ENCODE assay signal across 8 cellular contexts in the genomic region with DNA sequence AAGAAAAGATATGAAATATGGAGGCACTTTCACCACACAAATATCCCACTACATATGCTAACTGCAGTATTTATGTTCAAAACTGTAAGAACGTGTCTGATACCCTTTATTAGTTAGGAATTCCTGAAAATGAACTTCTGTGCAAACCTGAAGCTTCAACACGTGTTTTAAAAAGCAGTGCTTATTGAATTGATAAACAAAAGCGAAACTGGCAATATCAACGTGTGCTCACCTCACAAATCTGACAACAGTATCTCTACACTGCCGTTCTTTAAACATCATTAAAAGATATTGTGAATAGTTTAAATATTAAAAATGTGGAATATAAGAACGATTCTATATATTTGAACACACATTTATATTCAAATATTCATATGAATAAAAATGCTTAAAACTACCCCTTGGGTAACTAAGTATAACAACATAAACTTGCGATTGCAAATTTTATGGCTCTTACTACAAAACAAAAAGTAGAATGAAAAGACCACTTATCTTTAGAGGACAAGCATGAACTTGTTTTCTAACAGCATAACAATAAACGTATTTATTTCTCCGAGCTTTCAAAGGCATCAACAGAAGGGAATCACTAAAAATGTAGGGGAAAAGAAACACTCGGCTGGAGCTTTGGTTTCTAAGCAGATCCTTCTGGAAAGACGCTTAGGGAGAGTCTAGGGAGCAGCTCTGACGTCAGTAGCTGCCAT. TPM values are rescaled to one million over a fixed set of nuclear protein-coding genes. Genes with fewer than 3 reads are reported as not detected.
DNase-seq lines count a peak whose midpoint lies in the region; ATAC-seq and TF ChIP-seq lines count a peak whose summit lies in the region.

A gene (minus strand): TSS at position 670 of the 701 bp plus-strand sequence. CDS start 17,738 bp downstream, outside the sequence.

- CTCF ChIA-PET in CD8-positive, alpha-beta memory T cell (lab: Charles Lee), result interaction anchor here (1.5 to 3.4 kb wide), 3 partner anchors 31 to 252 kb away, joined by 4 to 19 read pairs (median 4); a partner anchor contains a TSS
- CTCF ChIA-PET in WTC11 (lab: Charles Lee), result interaction anchor here (1.7 to 1.9 kb wide), 2 partner anchors 31 to 642 kb away, joined by 7 to 11 read pairs; a partner anchor contains a TSS

- no peak for TF ChIP-seq CTCF in WTC11 (IDR thresholded peaks at IDR 0.05)
- no peak for TF ChIP-seq CTCF in fibroblast of villous mesenchyme (IDR thresholded peaks at IDR 0.05; ENCODE audit: insufficient read depth, low read depth, low read length)

- ATAC-seq in WTC11 (no peak), HG03521 (IDR thresholded peaks at IDR 0.05; ENCODE audit: unreplicated experiment) (no peak), GM21367 (IDR thresholded peaks at IDR 0.05; ENCODE audit: unreplicated experiment) (no peak)

- peaks cover 10% of the 10 kb centered on the region for H3K36me3 ChIP-seq in CD8-positive, alpha-beta memory T cell (ENCODE audit: insufficient read depth, low read length)
- peaks cover 13% of the 10 kb centered on the region for H3K36me3 ChIP-seq in HUES48 (ENCODE audit: control insufficient read depth, insufficient read depth, low read length)

- peak within 1 kb of the TSS; percentile 94 to 98 (median 96) for H3K4me3 Mint-ChIP-seq in CD8-positive, alpha-beta memory T cell
- H3K4me3 Mint-ChIP-seq in WTC11, result peak within 1 kb of the TSS; percentile 78

- POLR2A ChIA-PET in CD8-positive, alpha-beta memory T cell (lab: Charles Lee), result interaction anchor here (1.0 to 3.2 kb wide), 4 partner anchors 30 to 661 kb away, joined by 3 to 39 read pairs (median 5); a partner anchor contains a TSS
- POLR2A ChIA-PET in WTC11 (lab: Charles Lee), result interaction anchor here (0.7 to 1.2 kb wide), 2 partner anchors 31 to 309 kb away, joined by 3 read pairs; a partner anchor contains a TSS

- peak within 1 kb of the TSS; percentile 93 to 99 (median 99) for H3K27ac Mint-ChIP-seq in CD8-positive, alpha-beta memory T cell
- H3K27ac Mint-ChIP-seq in WTC11, result peak within 1 kb of the TSS; percentile 93

- peaks cover 0 to 23% (median 8%) of the 10 kb centered on the region in 3 donors for H3K36me3 Mint-ChIP-seq in CD8-positive, alpha-beta memory T cell
- H3K36me3 Mint-ChIP-seq in WTC11, result peaks cover 27% of the 10 kb centered on the region

- H3K9me3 Mint-ChIP-seq in CD8-positive, alpha-beta memory T cell, result no peaks in the 10 kb centered on the region
- peaks cover 9% of the 10 kb centered on the region for H3K9me3 Mint-ChIP-seq in WTC11

- H3K9ac ChIP-seq in HUES48 (ENCODE audit: low read depth, low read length), result peak within 1 kb of the TSS; percentile 60

- no peaks in the 10 kb centered on the region for H3K27me3 Mint-ChIP-seq in CD8-positive, alpha-beta memory T cell
- H3K27me3 Mint-ChIP-seq in WTC11 (ENCODE audit: low read depth), result no peaks in the 10 kb centered on the region

- H3K27me3 ChIP-seq in CD8-positive, alpha-beta memory T cell (ENCODE audit: insufficient read depth, low read length, poor library complexity, severe bottlenecking), result no peaks in the 10 kb centered on the region
- H3K27me3 ChIP-seq in HUES48 (ENCODE audit: control insufficient read depth, insufficient read depth, low read length), result no peaks in the 10 kb centered on the region

- peaks cover 16% of the 10 kb centered on the region for H3K4me1 ChIP-seq in CD8-positive, alpha-beta memory T cell (ENCODE audit: insufficient read depth, low read length)
- peaks cover 12% of the 10 kb centered on the region for H3K4me1 ChIP-seq in HUES48 (ENCODE audit: control insufficient read depth, insufficient read depth, low read length)

- H3K9me3 ChIP-seq in CD8-positive, alpha-beta memory T cell (ENCODE audit: low read length), result no peaks in the 10 kb centered on the region
- no peaks in the 10 kb centered on the region for H3K9me3 ChIP-seq in HUES48 (ENCODE audit: control insufficient read depth, insufficient read depth, low read length)

- H3K4me1 Mint-ChIP-seq in CD8-positive, alpha-beta memory T cell, result peaks cover 27 to 37% (median 35%) of the 10 kb centered on the region in 3 donors
- peaks cover 22% of the 10 kb centered on the region for H3K4me1 Mint-ChIP-seq in WTC11

- peak within 1 kb of the TSS; percentile 75 for H3K4me3 ChIP-seq in CD8-positive, alpha-beta memory T cell (ENCODE audit: low read length)
- peak within 1 kb of the TSS; percentile 64 for H3K4me3 ChIP-seq in HUES48 (ENCODE audit: low read depth, low read length)
- peak within 1 kb of the TSS; percentile 80 for H3K4me3 ChIP-seq in fibroblast of villous mesenchyme (ENCODE audit: low read depth, low read length)

- H3K27ac ChIP-seq in CD8-positive, alpha-beta memory T cell (ENCODE audit: low read depth, low read length), result peak within 1 kb of the TSS; percentile 98
- peak within 1 kb of the TSS; percentile 76 for H3K27ac ChIP-seq in HUES48 (ENCODE audit: low read depth, low read length)

- DNase-seq in CD8-positive, alpha-beta memory T cell, result peak in 2 of 5 donors; percentile 18 to 24
- DNase-seq in WTC11 (ENCODE audit: low spot score) (no peak), fibroblast of villous mesenchyme (ENCODE audit: low read depth) (peak; percentile 44), pons (ENCODE audit: low spot score) (peak; percentile 98), NCI-H345 (lab: John Stamatoyannopoulos, UW) (no peak)

TF ChIP-seq in WTC11, 78 proteins besides CTCF, POLR2A, EP300 and RAD21:
- TF ChIP-seq IRF2 (CRISPR knock-in tag; IDR thresholded peaks at IDR 0.05; ENCODE audit: borderline replicate concordance, low read depth) (no peak), JUN (CRISPR knock-in tag; IDR thresholded peaks at IDR 0.05) (no peak), ZBTB21 (CRISPR knock-in tag; IDR thresholded peaks at IDR 0.05; ENCODE audit: borderline replicate concordance) (no peak), TEAD4 (CRISPR knock-in tag; IDR thresholded peaks at IDR 0.05) (no peak), JAZF1 (CRISPR knock-in tag; IDR thresholded peaks at IDR 0.05) (no peak), ZNF317 (CRISPR knock-in tag; IDR thresholded peaks at IDR 0.05; ENCODE audit: borderline replicate concordance, low read depth) (no peak), HMGA2 (CRISPR knock-in tag; IDR thresholded peaks at IDR 0.05) (no peak), ZNF219 (CRISPR knock-in tag; IDR thresholded peaks at IDR 0.05; ENCODE audit: borderline replicate concordance) (no peak), GABPB1 (CRISPR knock-in tag; IDR thresholded peaks at IDR 0.05) (no peak)
- TF ChIP-seq, protein P1, sequence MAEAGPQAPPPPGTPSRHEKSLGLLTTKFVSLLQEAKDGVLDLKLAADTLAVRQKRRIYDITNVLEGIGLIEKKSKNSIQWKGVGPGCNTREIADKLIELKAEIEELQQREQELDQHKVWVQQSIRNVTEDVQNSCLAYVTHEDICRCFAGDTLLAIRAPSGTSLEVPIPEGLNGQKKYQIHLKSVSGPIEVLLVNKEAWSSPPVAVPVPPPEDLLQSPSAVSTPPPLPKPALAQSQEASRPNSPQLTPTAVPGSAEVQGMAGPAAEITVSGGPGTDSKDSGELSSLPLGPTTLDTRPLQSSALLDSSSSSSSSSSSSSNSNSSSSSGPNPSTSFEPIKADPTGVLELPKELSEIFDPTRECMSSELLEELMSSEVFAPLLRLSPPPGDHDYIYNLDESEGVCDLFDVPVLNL (CRISPR knock-in tag; IDR thresholded peaks at IDR 0.05; ENCODE audit: borderline replicate concordance, low read depth), result no peak
- TF ChIP-seq, protein P2, sequence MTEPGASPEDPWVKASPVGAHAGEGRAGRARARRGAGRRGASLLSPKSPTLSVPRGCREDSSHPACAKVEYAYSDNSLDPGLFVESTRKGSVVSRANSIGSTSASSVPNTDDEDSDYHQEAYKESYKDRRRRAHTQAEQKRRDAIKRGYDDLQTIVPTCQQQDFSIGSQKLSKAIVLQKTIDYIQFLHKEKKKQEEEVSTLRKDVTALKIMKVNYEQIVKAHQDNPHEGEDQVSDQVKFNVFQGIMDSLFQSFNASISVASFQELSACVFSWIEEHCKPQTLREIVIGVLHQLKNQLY (CRISPR knock-in tag; IDR thresholded peaks at IDR 0.05), result no peak
- TF ChIP-seq, protein P3, sequence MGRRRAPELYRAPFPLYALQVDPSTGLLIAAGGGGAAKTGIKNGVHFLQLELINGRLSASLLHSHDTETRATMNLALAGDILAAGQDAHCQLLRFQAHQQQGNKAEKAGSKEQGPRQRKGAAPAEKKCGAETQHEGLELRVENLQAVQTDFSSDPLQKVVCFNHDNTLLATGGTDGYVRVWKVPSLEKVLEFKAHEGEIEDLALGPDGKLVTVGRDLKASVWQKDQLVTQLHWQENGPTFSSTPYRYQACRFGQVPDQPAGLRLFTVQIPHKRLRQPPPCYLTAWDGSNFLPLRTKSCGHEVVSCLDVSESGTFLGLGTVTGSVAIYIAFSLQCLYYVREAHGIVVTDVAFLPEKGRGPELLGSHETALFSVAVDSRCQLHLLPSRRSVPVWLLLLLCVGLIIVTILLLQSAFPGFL (CRISPR knock-in tag; IDR thresholded peaks at IDR 0.05; ENCODE audit: borderline replicate concordance), result no peak
- TF ChIP-seq, protein P4, sequence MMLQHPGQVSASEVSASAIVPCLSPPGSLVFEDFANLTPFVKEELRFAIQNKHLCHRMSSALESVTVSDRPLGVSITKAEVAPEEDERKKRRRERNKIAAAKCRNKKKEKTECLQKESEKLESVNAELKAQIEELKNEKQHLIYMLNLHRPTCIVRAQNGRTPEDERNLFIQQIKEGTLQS (CRISPR knock-in tag; conservative IDR thresholded peaks at IDR 0.05), result no peak

RNA-seq across cellular contexts. Expression of the gene that starts here (rescaled TPM):
- total RNA-seq in CD8-positive, alpha-beta memory T cell, result under 1 TPM; 0.35 to 0.42 TPM
- polyA plus RNA-seq in CD8-positive, alpha-beta memory T cell, result 0.59 TPM
- total RNA-seq in WTC11 (2021) (0.33 to 0.69 TPM (median 0.39 TPM) in 3 replicates), fibroblast of villous mesenchyme (0.32 and 1.3 TPM in 2 replicates)

Comparison
In these comparisons a context has a peak if more than half of its experiments do, and no peak if none do; other contexts are left out.
1. DNase-seq: peak in fibroblast of villous mesenchyme (single experiment) and pons (single experiment); none in WTC11 (single experiment) and NCI-H345 (single experiment).
2. Peak in every context shown above with its lines, with median percentiles within 50 percentile points of each other: H3K4me3 ChIP-seq.